24 cellular contexts compared by ENCODE assay signal in genomic region chr11:91407842-91408241, GRCh38.
DNase-seq lines count a peak whose midpoint lies in the region; ATAC-seq, FAIRE-seq and TF ChIP-seq lines count a peak whose summit lies in the region.
"Had no signal": no experiment of that assay in that cellular context is flagged by ENCODE, and none has a peak within 500 bp of the region (broad histone marks: within the 10 kb centered on the region; RNA-seq: fewer than 3 reads in every experiment).

No MANE protein-coding gene starts in this region.

- H3K4me3 ChIP-seq in A549 (no peak overlapping the region), IMR-90 (ENCODE audit: insufficient read depth, low read depth, low read length) (no peak overlapping the region)
- H3K4me3 ChIP-seq: BLaER1, GM12878 had no signal

- no peak overlapping the region for H3K23ac ChIP-seq in IMR-90 (ENCODE audit: low read depth, low read length)

- TF ChIP-seq POLR2A in A549 (IDR thresholded peaks at IDR 0.05; ENCODE audit: low read length) (no peak), IMR-90 (IDR thresholded peaks at IDR 0.05; ENCODE audit: low read depth, low read length) (no peak)

- no peak overlapping the region for H2BK20ac ChIP-seq in IMR-90 (ENCODE audit: low read depth, low read length)

- in situ Hi-C loops in IMR-90 (cut with MboI; ENCODE audit: low sequenced_read_pairs) = no loop called here

- H3K9me1 ChIP-seq in IMR-90 (ENCODE audit: insufficient read depth, low read length) = no peaks in the 10 kb centered on the region

- TF ChIP-seq CTCF in A549 (IDR thresholded peaks at IDR 0.05) (no peak), IMR-90 (conservative IDR thresholded peaks at IDR 0.05; ENCODE audit: low read depth, low read length) (no peak)

- no peak overlapping the region for H3K18ac ChIP-seq in IMR-90 (ENCODE audit: low read depth, low read length)

- no peak overlapping the region for H4K8ac ChIP-seq in IMR-90 (ENCODE audit: low read depth in 2 of 2, low read length in 2 of 2)

- no peaks in the 10 kb centered on the region for H3K4me1 Mint-ChIP-seq in activated CD8-positive, alpha-beta memory T cell treated with anti-CD3 and anti-CD28 coated beads, Interleukin-2, amount 10 ng/mL, durations not matched to agents 7 days and 5 days
- H3K4me1 Mint-ChIP-seq: CD14-positive monocyte; CD4-positive, alpha-beta memory T cell; CD4-positive, CD25-positive, alpha-beta regulatory T cell; CD8-positive, alpha-beta memory T cell had no signal

- no peak for FAIRE-seq in A549 (lab: Jason Lieb, UNC)
- peak; percentile 45 for FAIRE-seq in islet of Langerhans (lab: Jason Lieb, UNC)
- FAIRE-seq: GM12878, GM12892, GM18507 had no signal

- no peak overlapping the region for H3K27ac Mint-ChIP-seq in activated CD8-positive, alpha-beta memory T cell treated with anti-CD3 and anti-CD28 coated beads, Interleukin-2, amount 10 ng/mL, durations not matched to agents 7 days and 5 days
- H3K27ac Mint-ChIP-seq: CD14-positive monocyte; CD4-positive, alpha-beta memory T cell; CD4-positive, CD25-positive, alpha-beta regulatory T cell; CD8-positive, alpha-beta memory T cell had no signal

- H2BK5ac ChIP-seq in IMR-90 (ENCODE audit: low read depth, low read length, poor library complexity, severe bottlenecking) = no peak overlapping the region

- no peak overlapping the region for H3K4ac ChIP-seq in IMR-90 (ENCODE audit: low read depth, low read length)

- no peaks in the 10 kb centered on the region for H3K4me1 ChIP-seq in A549
- H3K4me1 ChIP-seq in IMR-90 (ENCODE audit: control insufficient read depth, insufficient read depth, low read length) = no peaks in the 10 kb centered on the region
- H3K4me1 ChIP-seq: BE2C, BLaER1 had no signal

- no peak overlapping the region for H3K4me3 Mint-ChIP-seq in activated CD8-positive, alpha-beta memory T cell treated with anti-CD3 and anti-CD28 coated beads, Interleukin-2, amount 10 ng/mL, durations not matched to agents 7 days and 5 days
- H3K4me3 Mint-ChIP-seq: CD14-positive monocyte; CD4-positive, alpha-beta memory T cell; CD4-positive, CD25-positive, alpha-beta regulatory T cell; CD8-positive, alpha-beta memory T cell had no signal

- POLR2A ChIA-PET in A549 (lab: Yijun Ruan, JAX) = no interaction called here
- POLR2A ChIA-PET in IMR-90 (lab: Charles Lee; ENCODE audit: unreplicated experiment) = no interaction called here

- H2AFZ ChIP-seq in IMR-90 (replicated peaks; ENCODE audit: low read length, poor library complexity) = no peak overlapping the region

- no peak overlapping the region for H4K5ac ChIP-seq in IMR-90 (ENCODE audit: low read depth, low read length)

- ATAC-seq in A549 = no peak
- ATAC-seq in IMR-90 (ENCODE audit: low read depth) = no peak
- no peak for ATAC-seq in activated CD8-positive, alpha-beta memory T cell treated with anti-CD3 and anti-CD28 coated beads, Interleukin-2, amount 10 ng/mL, durations not matched to agents 7 days and 5 days
- ATAC-seq: GM12878 had no signal

- no peaks in the 10 kb centered on the region for H3K9me3 Mint-ChIP-seq in activated CD8-positive, alpha-beta memory T cell treated with anti-CD3 and anti-CD28 coated beads, Interleukin-2, amount 10 ng/mL, durations not matched to agents 7 days and 5 days (ENCODE audit: low read depth)

- no peaks in the 10 kb centered on the region for H3K79me1 ChIP-seq in IMR-90 (ENCODE audit: low read depth in 1 of 2, low read length in 2 of 2)

- H3K4me2 ChIP-seq in A549 (no peak overlapping the region), IMR-90 (ENCODE audit: low read depth, low read length) (no peak overlapping the region)
- H3K4me2 ChIP-seq: BLaER1 had no signal

- no peak overlapping the region for H3K27ac ChIP-seq in A549
- no peak overlapping the region for H3K27ac ChIP-seq in IMR-90 (ENCODE audit: insufficient read depth, low read length)
- H3K27ac ChIP-seq: BLaER1 had no signal

- no peaks in the 10 kb centered on the region for H3K27me3 ChIP-seq in IMR-90 (ENCODE audit: control insufficient read depth, insufficient read depth, low read length)
- H3K27me3 ChIP-seq: BE2C, BLaER1 had no signal

- H2AK5ac ChIP-seq in IMR-90 (ENCODE audit: low read depth, low read length) = no peak overlapping the region

- no peak overlapping the region for H2BK120ac ChIP-seq in IMR-90 (ENCODE audit: low read depth, low read length)

- H3K36me3 Mint-ChIP-seq in activated CD8-positive, alpha-beta memory T cell treated with anti-CD3 and anti-CD28 coated beads, Interleukin-2, amount 10 ng/mL, durations not matched to agents 7 days and 5 days = no peaks in the 10 kb centered on the region
- H3K36me3 Mint-ChIP-seq: CD14-positive monocyte; CD4-positive, alpha-beta memory T cell; CD4-positive, CD25-positive, alpha-beta regulatory T cell; CD8-positive, alpha-beta memory T cell had no signal

- dilution Hi-C loops in IMR-90 (cut with HindIII; ENCODE audit: low sequenced_read_pairs, unreplicated experiment) = no loop called here

- TF ChIP-seq RAD21 in A549 (conservative IDR thresholded peaks at IDR 0.05 in 1 of 2, IDR thresholded peaks at IDR 0.05 in 1 of 2) (no peak), IMR-90 (IDR thresholded peaks at IDR 0.05; ENCODE audit: low read length) (no peak)

- H3K9me3 ChIP-seq in A549 (0 out of 3 replicates have a peak, but pooled peaks cover 5% of the 10 kb centered on the region), IMR-90 (ENCODE audit: control insufficient read depth, insufficient read depth, low read length) (peaks cover 7% of the 10 kb centered on the region; the same call in 1 of the 2 replicates)
- H3K9me3 ChIP-seq: BE2C, BLaER1 had no signal

- no peak overlapping the region for H4K91ac ChIP-seq in IMR-90 (ENCODE audit: insufficient read depth, low read depth, low read length)

- no peaks in the 10 kb centered on the region for H4K20me1 ChIP-seq in IMR-90 (ENCODE audit: insufficient read depth, low read length)
- H4K20me1 ChIP-seq: BLaER1 had no signal

- no TSS peak for BruUV-seq in IMR-90 (replicated peaks; lab: Mats Ljungman, UMichigan)

- H3K14ac ChIP-seq in IMR-90 (replicated peaks; ENCODE audit: low read depth, low read length) = no peak overlapping the region

- no peak overlapping the region for H2BK15ac ChIP-seq in IMR-90 (ENCODE audit: low read depth, low read length)

- no peak for DNase-seq in A549 (ENCODE audit: low read depth in 1 of 2, low spot score in 1 of 2)
- no peak for DNase-seq in IMR-90
- no peak for DNase-seq in activated CD8-positive, alpha-beta memory T cell treated with anti-CD3 and anti-CD28 coated beads, Interleukin-2, amount 10 ng/mL, durations not matched to agents 7 days and 5 days
- no peak for DNase-seq in NCI-H446 (lab: John Stamatoyannopoulos, UW)
- DNase-seq: 8988T; BE2C; C1 segment of cervical spinal cord; CD4-positive, alpha-beta memory T cell; CD4-positive, CD25-positive, alpha-beta regulatory T cell; CD8-positive, alpha-beta memory T cell; COR-L47; DMS 273 treated with DMSO at 0.1 percent for 48 hours; DMS153; DMS53; DMS79; DND-41; EL; GDM1 had no signal

- intact Hi-C loops in IMR-90 (cut with micrococcal nuclease) = no loop called here

- no peak overlapping the region for H2AK9ac ChIP-seq in IMR-90 (replicated peaks; ENCODE audit: low read depth, low read length, poor library complexity)

- CTCF ChIA-PET in A549 (lab: Yijun Ruan, JAX) (no interaction called here), IMR-90 (lab: Yijun Ruan, JAX) (no interaction called here)
- CTCF ChIA-PET in activated CD8-positive, alpha-beta memory T cell treated with anti-CD3 and anti-CD28 coated beads, Interleukin-2, amount 10 ng/mL, durations not matched to agents 7 days and 5 days (lab: Charles Lee) = no interaction called here

- H3K27me3 Mint-ChIP-seq in activated CD8-positive, alpha-beta memory T cell treated with anti-CD3 and anti-CD28 coated beads, Interleukin-2, amount 10 ng/mL, durations not matched to agents 7 days and 5 days = no peaks in the 10 kb centered on the region
- H3K27me3 Mint-ChIP-seq: CD4-positive, alpha-beta memory T cell; CD8-positive, alpha-beta memory T cell had no signal

- H3K36me3 ChIP-seq in IMR-90 (ENCODE audit: control insufficient read depth, insufficient read depth, low read length) = no peaks in the 10 kb centered on the region
- H3K36me3 ChIP-seq: BE2C, BLaER1 had no signal

- H3K9ac ChIP-seq in IMR-90 (ENCODE audit: low read depth, low read length) = no peak overlapping the region
- H3K9ac ChIP-seq: BLaER1 had no signal

- H3K56ac ChIP-seq in IMR-90 (ENCODE audit: extremely low read depth, insufficient read depth, low read length) = no peak overlapping the region

- TF ChIP-seq EP300 in A549 (IDR thresholded peaks at IDR 0.05) = no peak

TF ChIP-seq in A549, 52 proteins besides CTCF, POLR2A, EP300 and RAD21:
- no peak for TF ChIP-seq JUN (IDR thresholded peaks at IDR 0.05)
- TF ChIP-seq CBX2 (IDR thresholded peaks at IDR 0.05; ENCODE audit: borderline replicate concordance, low read depth) = no peak
- TF ChIP-seq ZC3H11A (IDR thresholded peaks at IDR 0.05) = no peak
- peak; percentile 55 for TF ChIP-seq MAFK (IDR thresholded peaks at IDR 0.05; ENCODE audit: partially characterized antibody)
- no peak for TF ChIP-seq POLR2AphosphoS2 (conservative IDR thresholded peaks at IDR 0.05; ENCODE audit: low read length)

TF ChIP-seq in IMR-90, 13 proteins besides CTCF, POLR2A, EP300 and RAD21:
- TF ChIP-seq MAFK (IDR thresholded peaks at IDR 0.05; ENCODE audit: low read depth, low read length) = 0 out of 2 replicates have a peak, but pooled peaks have one; percentile 5
- TF ChIP-seq NFE2L2 (IDR thresholded peaks at IDR 0.05; ENCODE audit: low read depth, low read length) = no peak
- TF ChIP-seq CHD1 (IDR thresholded peaks at IDR 0.05; ENCODE audit: low read depth, low read length) = no peak
- TF ChIP-seq ELK1 (IDR thresholded peaks at IDR 0.05; ENCODE audit: borderline replicate concordance, low read depth, low read length) = no peak
